Comparison of ENCODE assay signal across 21 cellular contexts in genomic region chr3:73270839-73271483, GRCh38.
DNase-seq lines count a peak whose midpoint lies in the region; FAIRE-seq and TF ChIP-seq lines count a peak whose summit lies in the region.
"Had no signal": no experiment of that assay in that cellular context is flagged by ENCODE, and none has a peak within 500 bp of the region (broad histone marks: within the 10 kb centered on the region; RNA-seq: fewer than 3 reads in every experiment).

No MANE protein-coding gene starts in this region.

- no peaks in the 10 kb centered on the region for H3F3A ChIP-seq in SK-N-SH (replicated peaks; ENCODE audit: insufficient read depth)

- H3K27ac ChIP-seq in SK-N-SH (ENCODE audit: low read depth in 2 of 2, low read length in 1 of 2), result peak overlapping the region in 1 of 2 experiments; percentile 94; a peak in 2 of 4 replicates
- no peak overlapping the region for H3K27ac ChIP-seq in Peyer's patch
- H3K27ac ChIP-seq: breast epithelium, heart right ventricle, KMS-11, PC-9 had no signal

- H2AFZ ChIP-seq in SK-N-SH (ENCODE audit: low read depth), result 0 out of 2 replicates have a peak overlapping the region, but pooled peaks have one; percentile 35
- H2AFZ ChIP-seq: PC-9 had no signal

- H3K36me3 Mint-ChIP-seq in glutamatergic neuron (ENCODE audit: unreplicated experiment), result no peaks in the 10 kb centered on the region
- H3K36me3 Mint-ChIP-seq: activated naive CD4-positive, alpha-beta T cell treated with anti-CD3 and anti-CD28 coated beads, Interleukin-2, amount 50 U/mL, for 72 hours; natural killer cell had no signal

- H3K9me2 ChIP-seq in SK-N-SH, result no peaks in the 10 kb centered on the region

- WGBS in SK-N-SH (ENCODE audit: low lambda C conversion rate), result 25% methylated on average over 2 of the region's 2 CpGs

- H3K27ac Mint-ChIP-seq in glutamatergic neuron (ENCODE audit: unreplicated experiment), result peak overlapping the region; percentile 60
- H3K27ac Mint-ChIP-seq: activated naive CD4-positive, alpha-beta T cell treated with anti-CD3 and anti-CD28 coated beads, Interleukin-2, amount 50 U/mL, for 72 hours; activated T-cell treated with anti-CD3 and anti-CD28 coated beads, Interleukin-2, amount 50 U/mL, for 24 hours; natural killer cell had no signal

- TF ChIP-seq RAD21 in SK-N-SH (IDR thresholded peaks at IDR 0.05; ENCODE audit: low read length), result peak; percentile 40

- no peak overlapping the region for H3K9ac ChIP-seq in SK-N-SH
- H3K9ac ChIP-seq: KMS-11 had no signal

- no peaks in the 10 kb centered on the region for H4K20me1 ChIP-seq in SK-N-SH (ENCODE audit: insufficient read depth)

- peaks cover 12% of the 10 kb centered on the region for H3K9me3 Mint-ChIP-seq in glutamatergic neuron (ENCODE audit: unreplicated experiment)
- H3K9me3 Mint-ChIP-seq: activated naive CD4-positive, alpha-beta T cell treated with anti-CD3 and anti-CD28 coated beads, Interleukin-2, amount 50 U/mL, for 72 hours; activated T-cell treated with anti-CD3 and anti-CD28 coated beads, Interleukin-2, amount 50 U/mL, for 24 hours had no signal

- H3K4me3 ChIP-seq in BJ (ENCODE audit: low read depth, low read length) (no peak overlapping the region), MG63 (no peak overlapping the region), SK-N-SH (ENCODE audit: low read depth in 2 of 2, low read length in 1 of 2) (no peak overlapping the region), Peyer's patch (no peak overlapping the region)
- H3K4me3 ChIP-seq: breast epithelium, heart right ventricle, lung, PC-9 had no signal

- no peak for FAIRE-seq in GM12892 (lab: Jason Lieb, UNC)

- no peak for TF ChIP-seq CTCF in BJ (IDR thresholded peaks at IDR 0.05; ENCODE audit: insufficient read depth, low read depth, low read length)
- no peak for TF ChIP-seq CTCF in SK-N-SH (IDR thresholded peaks at IDR 0.05)
- no peak for TF ChIP-seq CTCF in glutamatergic neuron (IDR thresholded peaks at IDR 0.05; ENCODE audit: partially characterized antibody, unreplicated experiment)
- TF ChIP-seq CTCF in Peyer's patch (IDR thresholded peaks at IDR 0.05), result no peak

- TF ChIP-seq EP300 in SK-N-SH (IDR thresholded peaks at IDR 0.05; ENCODE audit: borderline replicate concordance in 1 of 2, low read depth in 1 of 2, low read length in 1 of 2), result peak in 1 of 2 experiments; percentile 83; a peak in 2 of 4 replicates

- peaks cover 2% of the 10 kb centered on the region for H3K27me3 Mint-ChIP-seq in glutamatergic neuron (ENCODE audit: unreplicated experiment)
- H3K27me3 Mint-ChIP-seq: activated T-cell treated with anti-CD3 and anti-CD28 coated beads, Interleukin-2, amount 50 U/mL, for 24 hours had no signal

- CTCF ChIA-PET in BJ (lab: Yijun Ruan, JAX) (no interaction called here), SK-N-SH (lab: Yijun Ruan, JAX) (interaction anchor here (1.2 to 1.6 kb wide), 3 partner anchors 14 to 104 kb away, joined by 3 to 10 read pairs (median 6); no protein-coding TSS in a partner anchor)

- peaks cover 12% of the 10 kb centered on the region for H3K4me1 Mint-ChIP-seq in glutamatergic neuron (ENCODE audit: low read depth, unreplicated experiment)
- H3K4me1 Mint-ChIP-seq: natural killer cell had no signal

- H3K4me1 ChIP-seq in SK-N-SH (ENCODE audit: control insufficient read depth in 1 of 2, insufficient read depth in 2 of 2, low read depth in 1 of 2, low read length in 1 of 2) (peaks cover 0 to 11% of the 10 kb centered on the region in 2 experiments; a peak in 2 of 4 replicates), Peyer's patch (no peaks in the 10 kb centered on the region)
- H3K4me1 ChIP-seq: breast epithelium, heart right ventricle had no signal

- TF ChIP-seq POLR2A in GM12892 (IDR thresholded peaks at IDR 0.05; ENCODE audit: low read depth, low read length) (no peak), Peyer's patch (IDR thresholded peaks at IDR 0.05) (no peak)

- no peaks in the 10 kb centered on the region for H3K9me3 ChIP-seq in MG63
- H3K9me3 ChIP-seq in SK-N-SH, result no peaks in the 10 kb centered on the region
- no peaks in the 10 kb centered on the region for H3K9me3 ChIP-seq in Peyer's patch
- H3K9me3 ChIP-seq: breast epithelium had no signal

- peak; percentile 35 for DNase-seq in BJ (ENCODE audit: low read depth)
- peak; percentile 85 for DNase-seq in MG63
- DNase-seq in SK-N-SH, result peak; percentile 69
- DNase-seq in glutamatergic neuron, result peak; percentile 42
- no peak for DNase-seq in SIG-M5 treated with dmso at 0.1 percent for 504 hours (lab: John Stamatoyannopoulos, UW; ENCODE audit: unreplicated experiment)
- DNase-seq in GM12892 (ENCODE audit: insufficient read length), result no peak
- DNase-seq in Peyer's patch, result no peak
- DNase-seq: activated CD4-positive, alpha-beta T cell treated with anti-CD3 and anti-CD28 coated beads, Interleukin-2, amount 50 U/mL, for 1 hour; activated T-cell treated with anti-CD3 and anti-CD28 coated beads, Interleukin-2, amount 50 U/mL, for 24 hours; DMS79 treated with DMSO at 0.1 percent for 48 hours; heart right ventricle; natural killer cell; NCI-H1105; NCI-H2227 treated with DMSO at 0.1 percent for 48 hours; PC-9; posterior cingulate gyrus; stimulated activated CD4-positive, alpha-beta T cell treated with anti-CD3 and anti-CD28 coated beads, Interleukin-2, amount 100 ng/mL, for 48 hours had no signal

- H3K79me2 ChIP-seq in SK-N-SH (ENCODE audit: insufficient read depth), result no peaks in the 10 kb centered on the region

- H3K4me3 Mint-ChIP-seq in glutamatergic neuron (ENCODE audit: unreplicated experiment), result no peak overlapping the region
- H3K4me3 Mint-ChIP-seq: activated T-cell treated with anti-CD3 and anti-CD28 coated beads, Interleukin-2, amount 50 U/mL, for 24 hours; natural killer cell had no signal

- no peaks in the 10 kb centered on the region for H3K36me3 ChIP-seq in BJ (ENCODE audit: control insufficient read depth, insufficient read depth, low read length)
- H3K36me3 ChIP-seq in MG63, result no peaks in the 10 kb centered on the region
- H3K36me3 ChIP-seq in SK-N-SH (replicated peaks in 1 of 2; ENCODE audit: control insufficient read depth in 1 of 2, insufficient read depth in 2 of 2, low read length in 1 of 2), result no peaks in the 10 kb centered on the region
- no peaks in the 10 kb centered on the region for H3K36me3 ChIP-seq in Peyer's patch
- H3K36me3 ChIP-seq: breast epithelium, heart right ventricle had no signal

- H3K4me2 ChIP-seq in SK-N-SH, result no peak overlapping the region
- H3K4me2 ChIP-seq: KMS-11, PC-9 had no signal

- POLR2A ChIA-PET in BJ (lab: Charles Lee), result no interaction called here
- POLR2A ChIA-PET in SK-N-SH (lab: Yijun Ruan, JAX), result interaction anchor here (1.2 kb wide), 1 partner anchor 78 kb away, joined by 3 read pairs; no protein-coding TSS in a partner anchor

- H3K27me3 ChIP-seq in BJ (ENCODE audit: control insufficient read depth, insufficient read depth, low read length), result no peaks in the 10 kb centered on the region; the same call in 1 of the 2 replicates
- H3K27me3 ChIP-seq in MG63, result no peaks in the 10 kb centered on the region; the same call in 1 of the 2 replicates
- H3K27me3 ChIP-seq in SK-N-SH (ENCODE audit: insufficient read depth), result no peaks in the 10 kb centered on the region
- H3K27me3 ChIP-seq in Peyer's patch, result no peaks in the 10 kb centered on the region
- H3K27me3 ChIP-seq: breast epithelium, heart right ventricle had no signal

TF ChIP-seq in SK-N-SH, 30 proteins besides CTCF, POLR2A, EP300 and RAD21:
- TF ChIP-seq NFIC (IDR thresholded peaks at IDR 0.05; ENCODE audit: borderline replicate concordance) (peak; percentile 42; the same call in 1 of the 2 replicates), TEAD4 (IDR thresholded peaks at IDR 0.05; ENCODE audit: borderline replicate concordance, insufficient read depth) (no peak), CHD2 (IDR thresholded peaks at IDR 0.05; ENCODE audit: low read length, partially characterized antibody) (peak; percentile 46), POLR2AphosphoS5 (IDR thresholded peaks at IDR 0.05; ENCODE audit: low read depth, low read length) (peak; percentile 34; the same call in 1 of the 2 replicates), RCOR1 (IDR thresholded peaks at IDR 0.05; ENCODE audit: low read length) (peak; percentile 59; the same call in 1 of the 2 replicates), TCF12 (IDR thresholded peaks at IDR 0.05) (peak; percentile 38; the same call in 1 of the 2 replicates), YY1 (IDR thresholded peaks at IDR 0.05; ENCODE audit: low read depth) (no peak), GABPA (IDR thresholded peaks at IDR 0.05; ENCODE audit: low read depth) (no peak), GATA2 (CRISPR knock-in tag; IDR thresholded peaks at IDR 0.05) (0 out of 2 replicates have a peak, but pooled peaks have one; percentile 23), FOSL2 (IDR thresholded peaks at IDR 0.05; ENCODE audit: borderline replicate concordance, low read depth) (no peak), ZBTB33 (IDR thresholded peaks at IDR 0.05; ENCODE audit: borderline replicate concordance, low read depth) (no peak)

Comparison
In these comparisons a context has a peak if more than half of its experiments do, and no peak if none do; other contexts are left out.
1. DNase-seq: peak in BJ (single experiment), MG63 (single experiment), SK-N-SH (single experiment) and glutamatergic neuron (single experiment); none in SIG-M5 treated with dmso at 0.1 percent for 504 hours (single experiment), GM12892 (single experiment) and Peyer's patch (0 of 3).